In genomic region chr11:65448418-65449196, GRCh38 we compare ENCODE assay signal across 8 cellular contexts. TPM values are rescaled to one million over a fixed set of nuclear protein-coding genes. Genes with fewer than 3 reads are reported as not detected.
A peak's percentile ranks its signal among the peaks of the same experiment; 100 is the strongest.
DNase-seq lines count a peak whose midpoint lies in the region; TF ChIP-seq lines count a peak whose summit lies in the region.

No MANE protein-coding gene starts in this region.

- in situ Hi-C loops in mammary epithelial cell (cut with MboI; ENCODE audit: low sequenced_read_pairs in 2 of 2) = no loop called here

- H3K4me2 ChIP-seq in mammary epithelial cell (ENCODE audit: insufficient read depth, low read depth, low read length) = no peak overlapping the region

- H3K4me1 ChIP-seq in mammary epithelial cell (ENCODE audit: insufficient read depth, low read length) = peaks cover 11% of the 10 kb centered on the region
- no peaks in the 10 kb centered on the region for H3K4me1 ChIP-seq in liver (ENCODE audit: control insufficient read depth in 4 of 4, insufficient read depth in 4 of 4, low read length in 3 of 4)
- H3K4me1 ChIP-seq in uterus = no peaks in the 10 kb centered on the region

- no peaks in the 10 kb centered on the region for H4K20me1 ChIP-seq in mammary epithelial cell (ENCODE audit: insufficient read depth, low read length)

- H3K9ac ChIP-seq in mammary epithelial cell (ENCODE audit: insufficient read depth, low read length) = no peak overlapping the region
- H3K9ac ChIP-seq in liver (ENCODE audit: low read depth in 1 of 2, low read length in 2 of 2) = no peak overlapping the region

- peaks cover 11% of the 10 kb centered on the region for H3K36me3 Mint-ChIP-seq in activated naive CD4-positive, alpha-beta T cell treated with anti-CD3 and anti-CD28 coated beads for 36 hours (ENCODE audit: low read depth)

- no peak for DNase-seq in activated naive CD4-positive, alpha-beta T cell treated with anti-CD3 and anti-CD28 coated beads for 36 hours
- no peak for DNase-seq in activated naive CD4-positive, alpha-beta T cell (lab: John Stamatoyannopoulos, UW)
- DNase-seq in mammary epithelial cell (peak; percentile 65), uterus (peak; percentile 23 to 30), GM03348 (ENCODE audit: low spot score) (no peak), NCI-H2107 (lab: John Stamatoyannopoulos, UW) (no peak), AG08396 (ENCODE audit: low spot score) (no peak)

- TF ChIP-seq RAD21 in liver (IDR thresholded peaks at IDR 0.05) = no peak

- no peaks in the 10 kb centered on the region for H3K27me3 Mint-ChIP-seq in activated naive CD4-positive, alpha-beta T cell treated with anti-CD3 and anti-CD28 coated beads for 36 hours (ENCODE audit: low read depth)

- no TSS peak for BruUV-seq in mammary epithelial cell (replicated peaks; lab: Mats Ljungman, UMichigan)

- TF ChIP-seq POLR2A in uterus (IDR thresholded peaks at IDR 0.05) = no peak

- H3K27ac ChIP-seq in mammary epithelial cell (ENCODE audit: insufficient read depth, low read depth, low read length) (no peak overlapping the region), liver (ENCODE audit: low read depth in 1 of 2, low read length in 2 of 2) (peak overlapping the region in 1 of 2 donors; percentile 54), uterus (no peak overlapping the region)

- peaks cover 3% of the 10 kb centered on the region for H3K9me3 Mint-ChIP-seq in activated naive CD4-positive, alpha-beta T cell treated with anti-CD3 and anti-CD28 coated beads for 36 hours

- peak overlapping the region; percentile 30 for H3K27ac Mint-ChIP-seq in activated naive CD4-positive, alpha-beta T cell treated with anti-CD3 and anti-CD28 coated beads for 36 hours

- CTCF ChIA-PET in activated naive CD4-positive, alpha-beta T cell treated with anti-CD3 and anti-CD28 coated beads for 36 hours (lab: Charles Lee) = interaction anchor here (0.6 to 2.0 kb wide), 3 partner anchors 18 to 23 kb away, joined by 3 to 10 read pairs (median 4); no protein-coding TSS in a partner anchor
- CTCF ChIA-PET in mammary epithelial cell (lab: Charles Lee; ENCODE audit: low non-redundant PET) = no interaction called here

- H3K4me3 ChIP-seq in mammary epithelial cell (replicated peaks in 1 of 3; ENCODE audit: insufficient read depth in 1 of 3, low read depth in 2 of 3, low read length in 3 of 3) = no peak overlapping the region
- H3K4me3 ChIP-seq in liver (ENCODE audit: low read depth in 1 of 3, low read length in 3 of 3) = no peak overlapping the region
- H3K4me3 ChIP-seq in uterus = no peak overlapping the region

- WGBS in mammary epithelial cell (ENCODE audit: low coverage, missing lambda C conversion rate) = 97% methylated on average over 4 of the region's 5 CpGs
- 87% methylated on average over 5 of the region's 5 CpGs for WGBS in liver

- H3K4me1 Mint-ChIP-seq in activated naive CD4-positive, alpha-beta T cell treated with anti-CD3 and anti-CD28 coated beads for 36 hours (ENCODE audit: low read depth) = peaks cover 18% of the 10 kb centered on the region

- peaks cover 8% of the 10 kb centered on the region for H3K36me3 ChIP-seq in mammary epithelial cell (ENCODE audit: insufficient read depth, low read length)
- H3K36me3 ChIP-seq in liver (ENCODE audit: control insufficient read depth in 4 of 4, insufficient read depth in 3 of 4, low read depth in 1 of 4, low read length in 3 of 4) = peaks cover 0 to 4% (median 2%) of the 10 kb centered on the region in 4 donors
- no peaks in the 10 kb centered on the region for H3K36me3 ChIP-seq in uterus

- intact Hi-C loops in activated naive CD4-positive, alpha-beta T cell treated with anti-CD3 and anti-CD28 coated beads for 36 hours (cut with micrococcal nuclease) = no loop called here
- intact Hi-C loops in mammary epithelial cell (cut with micrococcal nuclease) (no loop called here), uterus (cut with DNase I; ENCODE audit: low total_unique reads) (no loop called here)

- peak in 1 of 2 donors; percentile 0 for TF ChIP-seq CTCF in mammary epithelial cell (conservative IDR thresholded peaks at IDR 0.05 in 1 of 2, IDR thresholded peaks at IDR 0.05 in 1 of 2; ENCODE audit: extremely low read depth in 1 of 2, insufficient read depth in 1 of 2, low read depth in 1 of 2, low read length in 2 of 2)
- no peak for TF ChIP-seq CTCF in liver (IDR thresholded peaks at IDR 0.05; ENCODE audit: low read depth, low read length, missing input control)
- TF ChIP-seq CTCF in uterus (IDR thresholded peaks at IDR 0.05) = no peak

- no peaks in the 10 kb centered on the region for H3K27me3 ChIP-seq in mammary epithelial cell (ENCODE audit: insufficient read depth, low read length)
- H3K27me3 ChIP-seq in liver (ENCODE audit: control insufficient read depth in 4 of 4, insufficient read depth in 4 of 4, low read length in 3 of 4) = no peaks in the 10 kb centered on the region
- H3K27me3 ChIP-seq in uterus = no peaks in the 10 kb centered on the region

- no peak overlapping the region for H2AFZ ChIP-seq in mammary epithelial cell (ENCODE audit: low read depth, low read length)

- H3K4me3 Mint-ChIP-seq in activated naive CD4-positive, alpha-beta T cell treated with anti-CD3 and anti-CD28 coated beads for 36 hours = no peak overlapping the region

- H3K9me3 ChIP-seq in mammary epithelial cell (replicated peaks; ENCODE audit: insufficient read depth, low read length) (no peaks in the 10 kb centered on the region), liver (ENCODE audit: control insufficient read depth in 4 of 4, low read length in 3 of 4) (no peaks in the 10 kb centered on the region), uterus (no peaks in the 10 kb centered on the region)

- dilution Hi-C loops in mammary epithelial cell (cut with HindIII; ENCODE audit: low sequenced_read_pairs) = no loop called here

- H3K79me2 ChIP-seq in mammary epithelial cell (ENCODE audit: insufficient read depth, low read length) = peaks cover 10% of the 10 kb centered on the region

TF ChIP-seq in liver, 16 proteins besides CTCF, POLR2A, EP300 and RAD21 (continues in another document):
- no peak for TF ChIP-seq HNF4G (IDR thresholded peaks at IDR 0.05)
- TF ChIP-seq EGR1 (IDR thresholded peaks at IDR 0.05; ENCODE audit: low read depth in 2 of 2) = peak in 1 of 2 donors; percentile 11
- no peak for TF ChIP-seq TAF1 (conservative IDR thresholded peaks at IDR 0.05)
- no peak for TF ChIP-seq ATF3 (IDR thresholded peaks at IDR 0.05)
- TF ChIP-seq FOXA1 (IDR thresholded peaks at IDR 0.05) = no peak
- TF ChIP-seq YY1 (IDR thresholded peaks at IDR 0.05) = no peak
- TF ChIP-seq HNF4A (conservative IDR thresholded peaks at IDR 0.05) = peak in 1 of 2 donors; percentile 2
- TF ChIP-seq JUND (IDR thresholded peaks at IDR 0.05) = no peak
- TF ChIP-seq FOXA2 (IDR thresholded peaks at IDR 0.05) = no peak
- TF ChIP-seq SP1 (IDR thresholded peaks at IDR 0.05) = peak; percentile 8
- no peak for TF ChIP-seq GABPA (IDR thresholded peaks at IDR 0.05 in 1 of 2, conservative IDR thresholded peaks at IDR 0.05 in 1 of 2)
- peak; percentile 6 for TF ChIP-seq REST (IDR thresholded peaks at IDR 0.05)

RNA-seq across cellular contexts. Expression of gene NEAT1, which starts 26.0 kb away (rescaled TPM):
- total RNA-seq in activated naive CD4-positive, alpha-beta T cell treated with anti-CD3 and anti-CD28 coated beads for 36 hours = 100 to 1,000 TPM; 693 to 750 TPM
- 100 to 1,000 TPM; 364 to 775 TPM for total RNA-seq in mammary epithelial cell
- 20.1 TPM for polyA plus RNA-seq in mammary epithelial cell
- polyA minus RNA-seq in mammary epithelial cell = 98.8 TPM
- 1,000 to 10,000 TPM in 1 of 2 donors, 10 to 100 TPM in 1; 29.6 to 1,968 TPM for total RNA-seq in liver
- 100 to 1,000 TPM in 1 of 2 donors, 10 to 100 TPM in 1; 50.2 to 111 TPM for polyA plus RNA-seq in liver
- 100 to 1,000 TPM in 3 of 4 donors, 10 to 100 TPM in 1; 33.6 to 932 (median 120) TPM for total RNA-seq in uterus

RNA-seq across cellular contexts. Expression of gene MALAT1, which starts 50.2 kb away (rescaled TPM):
- total RNA-seq in activated naive CD4-positive, alpha-beta T cell treated with anti-CD3 and anti-CD28 coated beads for 36 hours = over 10,000 TPM; 10,460 to 10,508 TPM
- over 10,000 TPM in 1 of 2 donors, 1,000 to 10,000 TPM in 1; 9,320 to 20,636 TPM for total RNA-seq in mammary epithelial cell
- 211 TPM for polyA plus RNA-seq in mammary epithelial cell
- polyA minus RNA-seq in mammary epithelial cell = 7,117 TPM
- total RNA-seq in liver = 1,000 to 10,000 TPM; 3,688 to 8,306 TPM
- polyA plus RNA-seq in liver = 1,000 to 10,000 TPM in 1 of 2 donors, 10 to 100 TPM in 1; 11.9 to 3,868 TPM
- total RNA-seq in uterus = over 10,000 TPM in 3 of 4 donors, 1,000 to 10,000 TPM in 1; 6,732 to 19,335 (median 13,886) TPM

Comparison
In these comparisons a context has a peak if more than half of its experiments do, and no peak if none do; other contexts are left out.
1. DNase-seq: peak in mammary epithelial cell (single experiment) and uterus (2 of 2); none in activated naive CD4-positive, alpha-beta T cell treated with anti-CD3 and anti-CD28 coated beads for 36 hours (single experiment), activated naive CD4-positive, alpha-beta T cell (0 of 4), GM03348 (single experiment), NCI-H2107 (single experiment) and AG08396 (single experiment).